14 cellular contexts compared by ENCODE assay signal in the genomic region with DNA sequence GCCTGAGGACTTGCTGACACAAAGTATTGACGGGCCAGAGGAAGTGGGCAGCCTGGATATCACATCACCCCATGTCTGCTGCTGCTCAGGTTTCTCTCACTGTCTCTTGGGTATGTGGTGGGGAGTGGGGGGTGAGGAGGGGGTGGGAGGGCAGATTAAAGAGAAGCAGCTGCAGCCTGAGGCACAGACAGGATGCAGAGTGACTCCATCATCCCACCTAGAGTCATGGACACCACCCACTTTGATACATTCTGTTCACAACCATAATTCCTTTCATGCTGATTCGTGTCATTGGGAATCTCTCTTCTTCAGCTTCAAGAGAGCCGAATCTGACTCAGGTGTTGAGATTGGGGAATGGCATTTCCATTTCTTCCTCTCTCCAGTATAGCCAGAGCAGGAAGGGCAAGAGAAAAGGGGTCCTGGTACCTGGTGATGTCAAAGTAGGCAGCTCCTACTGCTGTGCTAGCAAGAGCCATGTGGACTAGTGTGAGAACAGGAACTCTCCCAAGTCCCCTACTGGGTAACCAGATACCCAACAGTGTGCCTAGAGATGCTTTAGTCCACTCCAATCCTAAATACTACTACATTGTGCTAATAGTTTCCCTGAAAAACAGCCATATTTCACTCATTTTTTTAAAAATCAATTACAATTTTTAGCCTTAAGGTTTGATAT. TPM values are rescaled to one million over a fixed set of nuclear protein-coding genes. Genes with fewer than 3 reads are reported as not detected.
DNase-seq lines count a peak whose midpoint lies in the region; ATAC-seq and TF ChIP-seq lines count a peak whose summit lies in the region.
"Had no signal": no experiment of that assay in that cellular context is flagged by ENCODE, and none has a peak within 500 bp of the region (broad histone marks: within the 10 kb centered on the region; RNA-seq: fewer than 3 reads in every experiment).

No MANE protein-coding gene starts in this region.

- peaks cover 73% of the 10 kb centered on the region for H3K4me1 Mint-ChIP-seq in stimulated activated naive CD8-positive, alpha-beta T cell treated with anti-CD3 and anti-CD28 coated beads, Interleukin-15, Interleukin-2, amounts not matched to agents 100 ng/mL and 50 ng/mL, for 24 hours (ENCODE audit: low read depth)
- H3K4me1 Mint-ChIP-seq in activated T-helper 2 cell treated with anti-CD3 and anti-CD28 coated beads, Interferon-gamma antibody, Interleukin-2, Interleukin-4, amounts not matched to agents 10 μg/mL and 5 μg/mL and 100 μg/mL, durations not matched to agents 14 hours and 24 hours and 36 hours (ENCODE audit: low read depth), result peaks cover 66% of the 10 kb centered on the region

- H3K36me3 Mint-ChIP-seq in stimulated activated naive CD8-positive, alpha-beta T cell treated with anti-CD3 and anti-CD28 coated beads, Interleukin-15, Interleukin-2, amounts not matched to agents 100 ng/mL and 50 ng/mL, for 24 hours (ENCODE audit: low read depth), result peaks cover 14% of the 10 kb centered on the region
- peaks cover 17% of the 10 kb centered on the region for H3K36me3 Mint-ChIP-seq in activated T-helper 2 cell treated with anti-CD3 and anti-CD28 coated beads, Interferon-gamma antibody, Interleukin-2, Interleukin-4, amounts not matched to agents 10 μg/mL and 5 μg/mL and 100 μg/mL, durations not matched to agents 14 hours and 24 hours and 36 hours (ENCODE audit: low read depth)
- H3K36me3 Mint-ChIP-seq: brain had no signal

- H3K27ac ChIP-seq in mesenchymal stem cell (ENCODE audit: low read length, poor library complexity, severe bottlenecking), result peak overlapping the region; percentile 22
- H3K27ac ChIP-seq: KMS-11 had no signal

- no peak overlapping the region for H3K4me3 Mint-ChIP-seq in stimulated activated naive CD8-positive, alpha-beta T cell treated with anti-CD3 and anti-CD28 coated beads, Interleukin-15, Interleukin-2, amounts not matched to agents 100 ng/mL and 50 ng/mL, for 24 hours
- no peak overlapping the region for H3K4me3 Mint-ChIP-seq in activated T-helper 2 cell treated with anti-CD3 and anti-CD28 coated beads, Interferon-gamma antibody, Interleukin-2, Interleukin-4, amounts not matched to agents 10 μg/mL and 5 μg/mL and 100 μg/mL, durations not matched to agents 14 hours and 24 hours and 36 hours (ENCODE audit: low read depth)
- H3K4me3 Mint-ChIP-seq: brain had no signal

- no peaks in the 10 kb centered on the region for H3K9me3 ChIP-seq in mesenchymal stem cell (ENCODE audit: control insufficient read depth, low read length)
- H3K9me3 ChIP-seq: esophagus squamous epithelium had no signal

- no peak overlapping the region for H2BK120ac ChIP-seq in mesenchymal stem cell (ENCODE audit: low read depth, low read length)

- H3K23ac ChIP-seq in mesenchymal stem cell (ENCODE audit: low read length in 2 of 2), result no peak overlapping the region

- H3K27me3 Mint-ChIP-seq in stimulated activated naive CD8-positive, alpha-beta T cell treated with anti-CD3 and anti-CD28 coated beads, Interleukin-15, Interleukin-2, amounts not matched to agents 100 ng/mL and 50 ng/mL, for 24 hours, result no peaks in the 10 kb centered on the region
- H3K27me3 Mint-ChIP-seq in activated T-helper 2 cell treated with anti-CD3 and anti-CD28 coated beads, Interferon-gamma antibody, Interleukin-2, Interleukin-4, amounts not matched to agents 10 μg/mL and 5 μg/mL and 100 μg/mL, durations not matched to agents 14 hours and 24 hours and 36 hours (ENCODE audit: low read depth), result no peaks in the 10 kb centered on the region
- H3K27me3 Mint-ChIP-seq: brain had no signal

- no peak overlapping the region for H4K91ac ChIP-seq in mesenchymal stem cell (ENCODE audit: low read length)

- peak overlapping the region in 1 of 2 experiments; percentile 30 for H3K18ac ChIP-seq in mesenchymal stem cell (ENCODE audit: low read depth in 1 of 2, low read length in 2 of 2)

- H3K27me3 ChIP-seq in mesenchymal stem cell (ENCODE audit: control insufficient read depth in 1 of 2, insufficient read depth in 1 of 2, low read length in 2 of 2), result no peaks in the 10 kb centered on the region
- H3K27me3 ChIP-seq: esophagus squamous epithelium had no signal

- POLR2A ChIA-PET in GM10248 (lab: Yijun Ruan, JAX), result interaction anchor here (0.6 kb wide), 1 partner anchor 162 kb away, joined by 4 read pairs; no protein-coding TSS in a partner anchor

- H4K8ac ChIP-seq in mesenchymal stem cell (ENCODE audit: low read length), result no peak overlapping the region

- 93% methylated on average over 1 of the region's 3 CpGs for WGBS in mesenchymal stem cell

- H2BK5ac ChIP-seq in mesenchymal stem cell (ENCODE audit: low read depth, low read length, poor library complexity, severe bottlenecking), result no peak overlapping the region

- peak overlapping the region; percentile 71 for H3K27ac Mint-ChIP-seq in stimulated activated naive CD8-positive, alpha-beta T cell treated with anti-CD3 and anti-CD28 coated beads, Interleukin-15, Interleukin-2, amounts not matched to agents 100 ng/mL and 50 ng/mL, for 24 hours
- peak overlapping the region; percentile 91 for H3K27ac Mint-ChIP-seq in activated T-helper 2 cell treated with anti-CD3 and anti-CD28 coated beads, Interferon-gamma antibody, Interleukin-2, Interleukin-4, amounts not matched to agents 10 μg/mL and 5 μg/mL and 100 μg/mL, durations not matched to agents 14 hours and 24 hours and 36 hours

- peaks cover 14% of the 10 kb centered on the region for H3K79me1 ChIP-seq in mesenchymal stem cell (replicated peaks; ENCODE audit: low read length, poor library complexity, severe bottlenecking)

- no peak for DNase-seq in stimulated activated naive CD8-positive, alpha-beta T cell treated with anti-CD3 and anti-CD28 coated beads, Interleukin-15, Interleukin-2, amounts not matched to agents 100 U/mL and 50 U/mL, for 24 hours
- DNase-seq in activated T-helper 2 cell treated with anti-CD3 and anti-CD28 coated beads, Interferon-gamma antibody, Interleukin-2, Interleukin-4, amounts not matched to agents 10 μg/mL and 5 μg/mL and 100 μg/mL, durations not matched to agents 14 hours and 24 hours and 36 hours (ENCODE audit: low spot score), result no peak
- DNase-seq in mesenchymal stem cell (no peak), putamen (ENCODE audit: low spot score) (no peak), GM10248 (ENCODE audit: extremely low spot score) (no peak), NCI-H2081 treated with DMSO at 0.1 percent for 48 hours (lab: John Stamatoyannopoulos, UW) (no peak), iPS-NIHi7 (ENCODE audit: extremely low spot score) (no peak)
- DNase-seq: esophagus squamous epithelium, GOT3, SHP77 treated with DMSO at 0.1 percent for 48 hours had no signal

- H3K9me3 Mint-ChIP-seq in stimulated activated naive CD8-positive, alpha-beta T cell treated with anti-CD3 and anti-CD28 coated beads, Interleukin-15, Interleukin-2, amounts not matched to agents 100 ng/mL and 50 ng/mL, for 24 hours, result no peaks in the 10 kb centered on the region
- H3K9me3 Mint-ChIP-seq in activated T-helper 2 cell treated with anti-CD3 and anti-CD28 coated beads, Interferon-gamma antibody, Interleukin-2, Interleukin-4, amounts not matched to agents 10 μg/mL and 5 μg/mL and 100 μg/mL, durations not matched to agents 14 hours and 24 hours and 36 hours, result no peaks in the 10 kb centered on the region

- no peak overlapping the region for H3K9ac ChIP-seq in mesenchymal stem cell (ENCODE audit: low read length)
- H3K9ac ChIP-seq: KMS-11 had no signal

- H2BK12ac ChIP-seq in mesenchymal stem cell (ENCODE audit: low read length in 2 of 2), result no peak overlapping the region

- H3K4me3 ChIP-seq in mesenchymal stem cell (ENCODE audit: insufficient read depth in 1 of 2, low read depth in 1 of 2, low read length in 2 of 2), result no peak overlapping the region
- H3K4me3 ChIP-seq: esophagus squamous epithelium had no signal

- peak overlapping the region in 1 of 2 experiments; percentile 1 for H3K14ac ChIP-seq in mesenchymal stem cell (ENCODE audit: low read length in 2 of 2)

- no peak overlapping the region for H3K4ac ChIP-seq in mesenchymal stem cell (ENCODE audit: low read depth in 1 of 2, low read length in 2 of 2)

- CTCF ChIA-PET in GM10248 (lab: Yijun Ruan, JAX), result interaction anchor here (1.1 to 1.4 kb wide), 3 partner anchors 12 to 56 kb away, joined by 3 to 4 read pairs (median 3); no protein-coding TSS in a partner anchor

- H2BK15ac ChIP-seq in mesenchymal stem cell (ENCODE audit: low read depth, poor library complexity, severe bottlenecking), result no peak overlapping the region

- intact Hi-C loops in activated T-helper 2 cell treated with anti-CD3 and anti-CD28 coated beads, Interferon-gamma antibody, Interleukin-2, Interleukin-4, amounts not matched to agents 10 μg/mL and 5 μg/mL and 100 μg/mL, durations not matched to agents 14 hours and 24 hours and 36 hours (cut with micrococcal nuclease), result loop anchor here (1.0 to 10.0 kb wide), 8 partner anchors 7 to 1639 kb away; partner anchors contain the start of genes GRAMD2B, LMNB1 and SLC12A2

- H2AFZ ChIP-seq in mesenchymal stem cell (ENCODE audit: low read depth, low read length), result no peak overlapping the region

- H3K4me1 ChIP-seq in mesenchymal stem cell (ENCODE audit: control insufficient read depth, insufficient read depth, low read depth, low read length), result peaks cover 9% of the 10 kb centered on the region

- ATAC-seq in stimulated activated naive CD8-positive, alpha-beta T cell treated with anti-CD3 and anti-CD28 coated beads, Interleukin-15, Interleukin-2, amounts not matched to agents 100 U/mL and 50 U/mL, for 24 hours, result no peak

- TF ChIP-seq CTCF in GM10248 (IDR thresholded peaks at IDR 0.05; ENCODE audit: control extremely low read depth, extremely low read depth, low read depth, missing control alignments), result no peak

- no peak overlapping the region for H3K4me2 ChIP-seq in mesenchymal stem cell (ENCODE audit: low read length, poor library complexity, severe bottlenecking)
- H3K4me2 ChIP-seq: KMS-11 had no signal

- H3K36me3 ChIP-seq in mesenchymal stem cell (ENCODE audit: control insufficient read depth in 1 of 2, insufficient read depth in 2 of 2, low read depth in 1 of 2, low read length in 2 of 2), result peaks cover 7 to 10% of the 10 kb centered on the region in 2 experiments

- peak overlapping the region; percentile 86 for H2AK5ac ChIP-seq in mesenchymal stem cell (ENCODE audit: low read length, severe bottlenecking)

RNA-seq across cellular contexts. Expression of gene GRAMD2B, which starts 22.4 kb away (rescaled TPM):
- 8.4 and 8.8 TPM in 2 replicates for total RNA-seq in activated T-helper 2 cell treated with anti-CD3 and anti-CD28 coated beads, Interferon-gamma antibody, Interleukin-2, Interleukin-4, amounts not matched to agents 10 μg/mL and 5 μg/mL and 100 μg/mL, durations not matched to agents 14 hours and 24 hours and 36 hours
- 26.5 TPM for polyA plus RNA-seq in mesenchymal stem cell (2013, experiment 1 of 2)
- 26.7 TPM for polyA plus RNA-seq in mesenchymal stem cell (2013, experiment 2 of 2)
- total RNA-seq: NCI-H460 had no signal
